Comparison of ENCODE assay signal across 10 cellular contexts in the genomic region with DNA sequence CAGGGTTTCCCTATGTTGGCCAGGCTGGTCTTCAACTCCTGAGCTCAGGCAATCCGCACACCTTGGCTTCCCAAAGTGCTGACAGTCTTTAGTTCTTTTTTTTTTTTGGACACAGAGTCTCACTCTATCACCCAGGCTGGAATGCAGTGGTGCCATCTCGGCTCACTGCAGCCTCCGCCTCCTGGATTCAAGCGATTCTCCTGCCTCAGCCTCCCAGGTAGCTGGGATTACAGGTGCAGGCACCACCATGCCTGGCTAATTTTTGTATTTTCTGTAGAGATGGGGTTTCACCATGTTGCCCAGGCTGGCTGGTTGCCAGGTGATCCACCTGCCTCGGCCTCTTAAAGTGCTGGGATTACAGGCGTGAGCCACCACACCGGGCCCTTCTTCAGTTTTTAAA. TPM values are rescaled to one million over a fixed set of nuclear protein-coding genes. Genes with fewer than 3 reads are reported as not detected.
A peak's percentile ranks its signal among the peaks of the same experiment; 100 is the strongest.
DNase-seq lines count a peak whose midpoint lies in the region; ATAC-seq, FAIRE-seq and TF ChIP-seq lines count a peak whose summit lies in the region.
"Not testable (repeated sequence)": the region's sequence is repeated elsewhere in the genome, so short reads cannot be mapped to it uniquely, and the experiment has no call there.
"Had no signal": no experiment of that assay in that cellular context is flagged by ENCODE, and none has a peak within 500 bp of the region (broad histone marks: within the 10 kb centered on the region; RNA-seq: fewer than 3 reads in every experiment).

No MANE protein-coding gene starts in this region.

- H3K27me3 Mint-ChIP-seq in Calu3 (ENCODE audit: unreplicated experiment); activated T-cell treated with anti-CD3 and anti-CD28 coated beads, Interleukin-2, amount 50 U/mL, for 24 hours: not testable (repeated sequence)
- peaks cover 16 to 38% of the 10 kb centered on the region in 2 donors for H3K27me3 Mint-ChIP-seq in natural killer cell (ENCODE audit: low read depth in 2 of 2)

- TF ChIP-seq EP300 in K562 (IDR thresholded peaks at IDR 0.05; ENCODE audit: low read length) = not testable (repeated sequence)

- not testable (repeated sequence) for H2AFZ ChIP-seq in K562 (ENCODE audit: low read depth, low read length)

- not testable (repeated sequence) for H3K9me1 ChIP-seq in K562 (ENCODE audit: control insufficient read depth, insufficient read depth, low read length)

- POLR2A ChIA-PET in K562 (lab: Yijun Ruan, JAX) = interaction anchor here (0.6 kb wide), 2 partner anchors 31 to 128 kb away, joined by 3 to 4 read pairs; no protein-coding TSS in a partner anchor

- TF ChIP-seq RAD21 in K562 (CRISPR knock-in tag; conservative IDR thresholded peaks at IDR 0.05 in 1 of 2, IDR thresholded peaks at IDR 0.05 in 1 of 2) = not testable (repeated sequence)

- not testable (repeated sequence) for H3K4me3 ChIP-seq in K562, upper lobe of right lung

- not testable (repeated sequence) for H3K27ac ChIP-seq in K562 (ENCODE audit: extremely low read depth, low read depth, low read length); upper lobe of right lung

- not testable (repeated sequence) for H3K4me1 ChIP-seq in K562 (replicated peaks in 1 of 2; ENCODE audit: control insufficient read depth in 2 of 2, insufficient read depth in 2 of 2, low read length in 2 of 2); upper lobe of right lung

- intact Hi-C loops in Calu3 (cut with micrococcal nuclease; ENCODE audit: unreplicated experiment); K562 (cut with micrococcal nuclease); natural killer cell (cut with micrococcal nuclease); upper lobe of right lung (cut with DNase I): not testable (repeated sequence)

- H3K27ac Mint-ChIP-seq in Calu3 (ENCODE audit: unreplicated experiment); natural killer cell: not testable (repeated sequence)
- peak overlapping the region; percentile 55 for H3K27ac Mint-ChIP-seq in activated T-cell treated with anti-CD3 and anti-CD28 coated beads, Interleukin-2, amount 50 U/mL, for 24 hours

- H3K27me3 ChIP-seq in K562 (ENCODE audit: control insufficient read depth in 2 of 2, insufficient read depth in 2 of 2, low read length in 2 of 2) (peaks cover 9 to 39% of the 10 kb centered on the region in 2 experiments), upper lobe of right lung (peaks cover 37% of the 10 kb centered on the region)

- not testable (repeated sequence) for H3K4me1 Mint-ChIP-seq in Calu3 (ENCODE audit: low read depth, unreplicated experiment); activated T-cell treated with anti-CD3 and anti-CD28 coated beads, Interleukin-2, amount 50 U/mL, for 24 hours (ENCODE audit: low read depth); natural killer cell

- H3K9me3 Mint-ChIP-seq in Calu3 (ENCODE audit: low read depth, unreplicated experiment); activated T-cell treated with anti-CD3 and anti-CD28 coated beads, Interleukin-2, amount 50 U/mL, for 24 hours; natural killer cell: not testable (repeated sequence)

- not testable (repeated sequence) for H3K36me3 ChIP-seq in K562 (ENCODE audit: control insufficient read depth, insufficient read depth, low read length); upper lobe of right lung

- not testable (repeated sequence) for TF ChIP-seq POLR2A in K562 (conservative IDR thresholded peaks at IDR 0.05)

- peak overlapping the region; percentile 21 for H3K4me3 Mint-ChIP-seq in Calu3 (ENCODE audit: low read depth, unreplicated experiment)
- H3K4me3 Mint-ChIP-seq in activated T-cell treated with anti-CD3 and anti-CD28 coated beads, Interleukin-2, amount 50 U/mL, for 24 hours = not testable (repeated sequence)
- H3K4me3 Mint-ChIP-seq in natural killer cell = peak overlapping the region; percentile 29

- DNase-seq in Calu3; activated T-cell treated with anti-CD3 and anti-CD28 coated beads, Interleukin-2, amount 50 U/mL, for 24 hours; K562 (ENCODE audit: extremely low read depth in 1 of 4, low spot score in 3 of 4); natural killer cell: not testable (repeated sequence)
- DNase-seq in NCI-H2171 treated with DMSO at 0.1 percent for 48 hours (lab: John Stamatoyannopoulos, UW) = peak; percentile 9
- peak; percentile 22 for DNase-seq in NCI-H748 (lab: John Stamatoyannopoulos, UW; ENCODE audit: unreplicated experiment)
- peak; percentile 6 for DNase-seq in upper lobe of right lung

- CTCF ChIA-PET in Calu3 (lab: Charles Lee) = interaction anchor here (0.9 to 1.2 kb wide), 2 partner anchors 12 to 17 kb away, joined by 3 to 4 read pairs; a partner anchor contains a TSS
- CTCF ChIA-PET in K562 (lab: Yijun Ruan, JAX; ENCODE audit: low intra/inter-chr PET ratio) = not testable (repeated sequence)

- not testable (repeated sequence) for H3K9me3 ChIP-seq in K562 (replicated peaks; ENCODE audit: control insufficient read depth, insufficient read depth, low read depth, low read length); upper lobe of right lung

- H3K4me2 ChIP-seq in K562 (ENCODE audit: insufficient read depth, low read length) = not testable (repeated sequence)

- 9% methylated on average over 5 of the region's 7 CpGs for WGBS in K562 (ENCODE audit: insufficient coverage, low coverage, missing lambda C conversion rate)

- H3K9ac ChIP-seq in K562 (ENCODE audit: insufficient read depth in 1 of 2, low read depth in 2 of 2, low read length in 2 of 2) = not testable (repeated sequence)

- H3K36me3 Mint-ChIP-seq in Calu3 (ENCODE audit: insufficient read depth, unreplicated experiment); activated T-cell treated with anti-CD3 and anti-CD28 coated beads, Interleukin-2, amount 50 U/mL, for 24 hours (ENCODE audit: low read depth); natural killer cell: not testable (repeated sequence)

- not testable (repeated sequence) for TF ChIP-seq CTCF in Calu3 (IDR thresholded peaks at IDR 0.05; ENCODE audit: unreplicated experiment); K562 (IDR thresholded peaks at IDR 0.05 in 2 of 3, conservative IDR thresholded peaks at IDR 0.05 in 1 of 3; ENCODE audit: insufficient read depth in 2 of 3, low read depth in 1 of 3, low read length in 3 of 3); natural killer cell (IDR thresholded peaks at IDR 0.05); upper lobe of right lung (IDR thresholded peaks at IDR 0.05)

- not testable (repeated sequence) for BruUV-seq in Calu3 (replicated peaks; lab: Mats Ljungman, UMichigan); K562 (replicated peaks; lab: Mats Ljungman, UMichigan)

- H4K20me1 ChIP-seq in K562 (replicated peaks; ENCODE audit: control insufficient read depth, insufficient read depth, low read length) = not testable (repeated sequence)

- ATAC-seq in K562, natural killer cell, upper lobe of right lung: not testable (repeated sequence)

- FAIRE-seq in K562 (lab: Jason Lieb, UNC) = not testable (repeated sequence)

- in situ Hi-C loops in K562 (cut with MboI) = not testable (repeated sequence)

- H3K79me2 ChIP-seq in K562 (ENCODE audit: control insufficient read depth, insufficient read depth, low read length) = not testable (repeated sequence)

RNA-seq across cellular contexts. Expression of a gene that starts 9.1 kb away (rescaled TPM):
- total RNA-seq in Calu3 (2022) (not detected in 2 replicates), K562 (2014; rRNA removed) (not detected in 2 replicates), K562 (2014; rRNA removed; fragmentation: Illumina TruSeq; extraction: Trizol) (not detected in 2 replicates), K562 (2015; rRNA removed; fragmentation: Illumina TruSeq; extraction: Trizol) (not detected in 2 replicates), K562 (2021) (not detected in 2 replicates), natural killer cell (not detected), upper lobe of right lung (not detected)
- total RNA-seq in K562 (2011; cell fraction: chromatin; rRNA removed; ENCODE audit: low replicate concordance) = not detected in 2 replicates
- total RNA-seq in K562 (2011; cell fraction: nucleolus; rRNA removed) = not detected in 2 replicates
- not detected in 2 replicates for total RNA-seq in K562 (2011; cell fraction: nucleoplasm; rRNA removed)
- polyA plus RNA-seq in K562 (2011; rRNA removed) (not detected in 2 replicates), K562 (2014; fragmentation: Illumina TruSeq; extraction: Trizol) (not detected in 2 replicates), K562 (2014; fragmentation: Nextera tagmentation; extraction: Ambion mirVana) (not detected), K562 (2014; rRNA removed) (not detected in 2 replicates)
- polyA plus RNA-seq in K562 (2011; cell fraction: cytosol; rRNA removed) = not detected in 2 replicates
- not detected in 2 replicates for polyA plus RNA-seq in K562 (2011; cell fraction: nucleus; rRNA removed)
- not detected in 2 replicates for polyA plus RNA-seq in K562 (2012)
- not detected in 2 replicates for polyA minus RNA-seq in K562 (2011; rRNA and poly(A)+ RNA removed)
- not detected in 2 replicates for polyA minus RNA-seq in K562 (2011; cell fraction: cytosol; rRNA and poly(A)+ RNA removed)
- not detected in 2 replicates for polyA minus RNA-seq in K562 (2011; cell fraction: nucleus; rRNA and poly(A)+ RNA removed)
- total RNA-seq: GM23248 had no signal
- polyA plus RNA-seq: AG04450, CD14-positive monocyte, GM23248 had no signal

RNA-seq across cellular contexts. Expression of a gene that starts 16.7 kb away (rescaled TPM):
- 11.7 and 13.0 TPM in 2 replicates for total RNA-seq in Calu3 (2022)
- total RNA-seq in K562 (2011; cell fraction: chromatin; rRNA removed; ENCODE audit: low replicate concordance) = 5.4 and 8.6 TPM in 2 replicates
- total RNA-seq in K562 (2011; cell fraction: nucleolus; rRNA removed) = 5.3 and 5.4 TPM in 2 replicates
- 6.5 and 12.6 TPM in 2 replicates for total RNA-seq in K562 (2011; cell fraction: nucleoplasm; rRNA removed)
- 1.5 and 2.0 TPM in 2 replicates for total RNA-seq in K562 (2014; rRNA removed)
- 1.9 and 2.3 TPM in 2 replicates for total RNA-seq in K562 (2014; rRNA removed; fragmentation: Illumina TruSeq; extraction: Trizol)
- 1.8 TPM in 2 replicates for total RNA-seq in K562 (2015; rRNA removed; fragmentation: Illumina TruSeq; extraction: Trizol)
- 2.0 and 2.3 TPM in 2 replicates for total RNA-seq in K562 (2021)
- 1.0 and 1.4 TPM in 2 replicates for polyA plus RNA-seq in K562 (2011; rRNA removed)
- 0.86 and 0.94 TPM in 2 replicates for polyA plus RNA-seq in K562 (2011; cell fraction: cytosol; rRNA removed)
- 1.6 and 2.3 TPM in 2 replicates for polyA plus RNA-seq in K562 (2011; cell fraction: nucleus; rRNA removed)
- 2.3 and 2.4 TPM in 2 replicates for polyA plus RNA-seq in K562 (2012)
- polyA plus RNA-seq in K562 (2014; fragmentation: Illumina TruSeq; extraction: Trizol) = 2.5 and 2.8 TPM in 2 replicates
- under 1 TPM; 0.64 to 0.87 TPM for polyA plus RNA-seq in K562 (2014; fragmentation: Nextera tagmentation; extraction: Ambion mirVana)
- polyA plus RNA-seq in K562 (2014; rRNA removed) = 2.0 and 2.2 TPM in 2 replicates
- 1.6 and 1.9 TPM in 2 replicates for polyA minus RNA-seq in K562 (2011; rRNA and poly(A)+ RNA removed)
- polyA minus RNA-seq in K562 (2011; cell fraction: cytosol; rRNA and poly(A)+ RNA removed) = 0.73 and 1.1 TPM in 2 replicates
- polyA minus RNA-seq in K562 (2011; cell fraction: nucleus; rRNA and poly(A)+ RNA removed) = 0.54 and 0.78 TPM in 2 replicates
- total RNA-seq in natural killer cell = 1 to 10 TPM; 3.7 to 6.0 (median 3.9) TPM
- total RNA-seq in upper lobe of right lung = 12.6 TPM

RNA-seq across cellular contexts. Expression of a gene that starts 27.8 kb away (rescaled TPM):
- 27.7 and 41.1 TPM in 2 replicates for total RNA-seq in Calu3 (2022)
- total RNA-seq in K562 (2011; cell fraction: chromatin; rRNA removed; ENCODE audit: low replicate concordance) = 0.09 TPM in 1 of 2 replicates, not detected in the other
- under 0.01 TPM in 1 of 2 replicates, not detected in the other for total RNA-seq in K562 (2011; cell fraction: nucleolus; rRNA removed)
- total RNA-seq in K562 (2011; cell fraction: nucleoplasm; rRNA removed) = not detected in 2 replicates
- total RNA-seq in K562 (2014; rRNA removed) = not detected in 2 replicates
- total RNA-seq in K562 (2014; rRNA removed; fragmentation: Illumina TruSeq; extraction: Trizol) = not detected in 2 replicates
- total RNA-seq in K562 (2015; rRNA removed; fragmentation: Illumina TruSeq; extraction: Trizol) = not detected in 2 replicates
- 0.11 and 0.16 TPM in 2 replicates for total RNA-seq in K562 (2021)
- not detected in 2 replicates for polyA plus RNA-seq in K562 (2011; rRNA removed)
- polyA plus RNA-seq in K562 (2011; cell fraction: cytosol; rRNA removed) = not detected in 2 replicates
- polyA plus RNA-seq in K562 (2011; cell fraction: nucleus; rRNA removed) = not detected in 2 replicates
- 0.03 and 2.3 TPM in 2 replicates for polyA plus RNA-seq in K562 (2012)
- 0.03 TPM in 1 of 2 replicates, not detected in the other for polyA plus RNA-seq in K562 (2014; fragmentation: Illumina TruSeq; extraction: Trizol)
- under 1 TPM in 1 of 2 experiments, not detected in 1; 0.06 TPM for polyA plus RNA-seq in K562 (2014; fragmentation: Nextera tagmentation; extraction: Ambion mirVana)
- 0.27 TPM in 1 of 2 replicates, not detected in the other for polyA plus RNA-seq in K562 (2014; rRNA removed)
- polyA minus RNA-seq in K562 (2011; rRNA and poly(A)+ RNA removed) = not detected in 2 replicates
- 0.46 TPM in 1 of 2 replicates, not detected in the other for polyA minus RNA-seq in K562 (2011; cell fraction: cytosol; rRNA and poly(A)+ RNA removed)
- polyA minus RNA-seq in K562 (2011; cell fraction: nucleus; rRNA and poly(A)+ RNA removed) = not detected in 2 replicates
- total RNA-seq in natural killer cell = not detected
- total RNA-seq in upper lobe of right lung = 0.20 TPM
- total RNA-seq: GM23248 had no signal
- polyA plus RNA-seq: AG04450, CD14-positive monocyte, GM23248 had no signal

Comparison
In these comparisons a context has a peak if more than half of its experiments do, and no peak if none do; other contexts are left out.
1. RNA of a gene that starts 27.8 kb away (total RNA-seq): 27.7 to 41.1 TPM in Calu3; 0.20 TPM in upper lobe of right lung (single experiment), under 0.01 to 0.16 TPM in K562 and not detected in natural killer cell; every median in the first group is over 10 times any median in the second.